Comparison of ENCODE assay signal across 24 cellular contexts in genomic region chr10:121357323-121357835, GRCh38.
"Had no signal": no experiment of that assay in that cellular context is flagged by ENCODE, and none has a peak within 500 bp of the region (broad histone marks: within the 10 kb centered on the region; RNA-seq: fewer than 3 reads in every experiment).

No MANE protein-coding gene starts in this region.

- H3K27ac ChIP-seq: dorsolateral prefrontal cortex, left lung, lower lobe of right lung, psoas muscle, right atrium auricular region, sigmoid colon, skin epidermis, stomach, thoracic aorta had no signal

- H3K4me1 Mint-ChIP-seq: immature natural killer cell, memory B cell had no signal

- H3K36me3 Mint-ChIP-seq: immature natural killer cell; memory B cell; natural killer cell treated with Interleukin-12 subunit alpha and Interleukin-12 subunit beta and Interleukin-15 and Interleukin-18, amount 100 ng/mL, for 72 hours had no signal

- H3K4me3 ChIP-seq: dorsolateral prefrontal cortex, left lung, lower lobe of right lung, psoas muscle, right atrium auricular region, sigmoid colon, skin epidermis, stomach, thoracic aorta had no signal

- H3K27ac Mint-ChIP-seq: immature natural killer cell; memory B cell; natural killer cell treated with Interleukin-12 subunit alpha and Interleukin-12 subunit beta and Interleukin-15 and Interleukin-18, amount 100 ng/mL, for 72 hours had no signal

- ATAC-seq: esophagus mucosa; left lung; lower lobe of right lung; natural killer cell treated with Interleukin-12 subunit alpha and Interleukin-12 subunit beta and Interleukin-15 and Interleukin-18, amount 100 ng/mL, for 72 hours; psoas muscle had no signal

- H3K4me1 ChIP-seq: left lung, psoas muscle, right atrium auricular region had no signal

- DNase-seq: central memory CD4-positive, alpha-beta T cell; cortex of kidney; dorsolateral prefrontal cortex; effector CD8-positive, alpha-beta T cell; immature natural killer cell; kidney; left lung; lower lobe of right lung; midbrain; occipital lobe; psoas muscle; sigmoid colon; stimulated activated CD4-positive, alpha-beta T cell treated with anti-CD3 and anti-CD28 coated beads, Interleukin-12 subunit alpha, Interleukin-12 subunit beta, amount 100 ng/mL, for 4 hours; stimulated activated naive CD4-positive, alpha-beta T cell; stomach; substantia nigra; trophoblast cell had no signal

- H3K9me3 ChIP-seq: left lung, lower lobe of right lung, psoas muscle, right atrium auricular region, sigmoid colon, stomach, thoracic aorta had no signal

- H3K4me3 Mint-ChIP-seq: immature natural killer cell; memory B cell; natural killer cell treated with Interleukin-12 subunit alpha and Interleukin-12 subunit beta and Interleukin-15 and Interleukin-18, amount 100 ng/mL, for 72 hours had no signal

- H3K27me3 Mint-ChIP-seq: memory B cell; natural killer cell treated with Interleukin-12 subunit alpha and Interleukin-12 subunit beta and Interleukin-15 and Interleukin-18, amount 100 ng/mL, for 72 hours had no signal

- FAIRE-seq: frontal cortex, kidney had no signal

- H3K36me3 ChIP-seq: left lung, lower lobe of right lung, right atrium auricular region, sigmoid colon, stomach, thoracic aorta had no signal

- H3K27me3 ChIP-seq: left lung, right atrium auricular region, sigmoid colon, stomach had no signal
